8 cellular contexts compared by ENCODE assay signal in genomic region chr19:45641274-45642105, GRCh38. TPM values are rescaled to one million over a fixed set of nuclear protein-coding genes. Genes with fewer than 3 reads are reported as not detected.
DNase-seq lines count a peak whose midpoint lies in the region; ATAC-seq and TF ChIP-seq lines count a peak whose summit lies in the region.

No MANE protein-coding gene starts in this region.

- in situ Hi-C loops in GM23248 (cut with MboI) = no loop called here

- peak overlapping the region; percentile 89 for H3K4me3 ChIP-seq in DOHH2 (ENCODE audit: low read length)
- peak overlapping the region; percentile 67 for H3K4me3 ChIP-seq in GM23248
- peak overlapping the region; percentile 68 for H3K4me3 ChIP-seq in MM.1S (ENCODE audit: low read length)
- H3K4me3 ChIP-seq in SU-DHL-6 (ENCODE audit: insufficient read depth, low read length, poor library complexity, severe bottlenecking) = peak overlapping the region; percentile 68
- peak overlapping the region; percentile 17 to 46 for H3K4me3 ChIP-seq in right atrium auricular region

- peaks cover 21% of the 10 kb centered on the region for H3F3A ChIP-seq in DOHH2 (ENCODE audit: control insufficient read depth, insufficient read depth)
- H3F3A ChIP-seq in GM23248 (ENCODE audit: insufficient read depth) = peaks cover 14% of the 10 kb centered on the region
- peaks cover 36% of the 10 kb centered on the region for H3F3A ChIP-seq in MM.1S (ENCODE audit: insufficient read depth, low read length)
- peaks cover 22% of the 10 kb centered on the region for H3F3A ChIP-seq in SU-DHL-6 (ENCODE audit: insufficient read depth)

- WGBS in GM23248 (ENCODE audit: low coverage in 1 of 2, low lambda C conversion rate in 2 of 2, missing lambda C conversion rate in 2 of 2), 2 experiments = 4 to 6% methylated on average over 38 to 40 of the region's 40 CpGs

- H3K79me2 ChIP-seq in DOHH2 (ENCODE audit: control insufficient read depth, low read length) = peaks cover 2% of the 10 kb centered on the region; the same call in 1 of the 2 replicates
- peaks cover 15% of the 10 kb centered on the region for H3K79me2 ChIP-seq in GM23248 (ENCODE audit: insufficient read depth)
- H3K79me2 ChIP-seq in MM.1S (ENCODE audit: low read length) = no peaks in the 10 kb centered on the region
- H3K79me2 ChIP-seq in SU-DHL-6 (ENCODE audit: insufficient read depth, low read length) = peaks cover 9% of the 10 kb centered on the region; the same call in 1 of the 2 replicates

- no peaks in the 10 kb centered on the region for H3K9me3 ChIP-seq in DOHH2 (ENCODE audit: control insufficient read depth, insufficient read depth, low read length)
- H3K9me3 ChIP-seq in GM23248 (ENCODE audit: low read depth) = no peaks in the 10 kb centered on the region
- H3K9me3 ChIP-seq in MM.1S (replicated peaks; ENCODE audit: insufficient read depth, low read length) = no peaks in the 10 kb centered on the region
- H3K9me3 ChIP-seq in SU-DHL-6 (ENCODE audit: insufficient read depth, low read length) = no peaks in the 10 kb centered on the region
- no peaks in the 10 kb centered on the region for H3K9me3 ChIP-seq in right atrium auricular region

- H3K27me3 ChIP-seq in DOHH2 (ENCODE audit: control insufficient read depth, low read length) (peaks cover 18% of the 10 kb centered on the region), GM23248 (replicated peaks; ENCODE audit: insufficient read depth) (no peaks in the 10 kb centered on the region), MM.1S (replicated peaks; ENCODE audit: insufficient read depth, low read length) (peaks cover 6% of the 10 kb centered on the region; the same call in 1 of the 2 replicates), SU-DHL-6 (ENCODE audit: low read length) (no peaks in the 10 kb centered on the region), right atrium auricular region (no peaks in the 10 kb centered on the region)

- peak; percentile 80 for DNase-seq in GM23248
- peak; percentile 97 for DNase-seq in MM.1S
- DNase-seq in activated naive CD8-positive, alpha-beta T cell treated with anti-CD3 and anti-CD28 coated beads, Interleukin-2, amount 50 U/mL, for 16 hours (ENCODE audit: low read depth, low spot score) = peak; percentile 31
- peak; percentile 78 for DNase-seq in right atrium auricular region (ENCODE audit: low spot score)
- peak; percentile 81 for DNase-seq in sciatic nerve (ENCODE audit: low spot score)
- DNase-seq in NCI-H2227 (lab: John Stamatoyannopoulos, UW; ENCODE audit: unreplicated experiment) = no peak

- TF ChIP-seq CTCF in DOHH2 (IDR thresholded peaks at IDR 0.05; ENCODE audit: low read depth, low read length, poor library complexity, severe bottlenecking) = no peak
- no peak for TF ChIP-seq CTCF in MM.1S (IDR thresholded peaks at IDR 0.05; ENCODE audit: low read length)
- TF ChIP-seq CTCF in SU-DHL-6 (IDR thresholded peaks at IDR 0.05; ENCODE audit: insufficient read depth, low read length, poor library complexity, severe bottlenecking) = no peak
- TF ChIP-seq CTCF in right atrium auricular region (IDR thresholded peaks at IDR 0.05) = no peak

- H3K4me2 ChIP-seq in DOHH2 (ENCODE audit: low read length) (peak overlapping the region; percentile 94), GM23248 (ENCODE audit: unreplicated experiment) (peak overlapping the region; percentile 84), MM.1S (ENCODE audit: low read depth, low read length) (peak overlapping the region; percentile 96), SU-DHL-6 (ENCODE audit: low read depth, low read length, poor library complexity, severe bottlenecking) (peak overlapping the region; percentile 84)

- peak; percentile 36 for ATAC-seq in sciatic nerve

- no peaks in the 10 kb centered on the region for H3K9me2 ChIP-seq in DOHH2 (replicated peaks; ENCODE audit: control insufficient read depth, low read length)
- no peaks in the 10 kb centered on the region for H3K9me2 ChIP-seq in GM23248 (ENCODE audit: insufficient read depth)
- H3K9me2 ChIP-seq in MM.1S (replicated peaks; ENCODE audit: insufficient read depth, low read length) = no peaks in the 10 kb centered on the region
- no peaks in the 10 kb centered on the region for H3K9me2 ChIP-seq in SU-DHL-6 (replicated peaks; ENCODE audit: insufficient read depth, low read length)

- H2AFZ ChIP-seq in GM23248 (peak overlapping the region; percentile 91), MM.1S (ENCODE audit: low read length) (peak overlapping the region; percentile 63), SU-DHL-6 (ENCODE audit: low read depth, low read length, severe bottlenecking) (peak overlapping the region; percentile 49)

- intact Hi-C loops in sciatic nerve (cut with DNase I) = loop anchor here (5.0 kb wide), 1 partner anchor 119 kb away; no protein-coding TSS in a partner anchor

- H3K27ac ChIP-seq in DOHH2 (ENCODE audit: low read depth, low read length) (peak overlapping the region; percentile 83), GM23248 (peak overlapping the region; percentile 77), MM.1S (ENCODE audit: low read length) (peak overlapping the region; percentile 85), SU-DHL-6 (ENCODE audit: low read depth, low read length) (peak overlapping the region; percentile 92), right atrium auricular region (peak overlapping the region; percentile 77)

- H3K36me3 ChIP-seq in DOHH2 (ENCODE audit: control insufficient read depth, low read length) (peaks cover 6% of the 10 kb centered on the region; the same call in 1 of the 2 replicates), GM23248 (ENCODE audit: low read depth) (no peaks in the 10 kb centered on the region), MM.1S (replicated peaks; ENCODE audit: insufficient read depth, low read length) (no peaks in the 10 kb centered on the region), SU-DHL-6 (ENCODE audit: low read length) (no peaks in the 10 kb centered on the region), right atrium auricular region (no peaks in the 10 kb centered on the region)

- H4K20me1 ChIP-seq in DOHH2 (ENCODE audit: control insufficient read depth, insufficient read depth, low read depth, low read length) (no peaks in the 10 kb centered on the region), GM23248 (ENCODE audit: insufficient read depth) (no peaks in the 10 kb centered on the region), MM.1S (ENCODE audit: insufficient read depth, low read length) (no peaks in the 10 kb centered on the region), SU-DHL-6 (ENCODE audit: low read depth, low read length) (no peaks in the 10 kb centered on the region)

- H3K4me1 ChIP-seq in DOHH2 (ENCODE audit: control insufficient read depth, low read length) (peaks cover 56% of the 10 kb centered on the region), GM23248 (ENCODE audit: insufficient read depth) (peaks cover 10% of the 10 kb centered on the region; the same call in 1 of the 2 replicates), MM.1S (ENCODE audit: low read length) (peaks cover 6% of the 10 kb centered on the region; the same call in 1 of the 2 replicates), right atrium auricular region (peaks cover 0 to 51% of the 10 kb centered on the region in 2 donors)

- peak overlapping the region; percentile 74 for H3K9ac ChIP-seq in GM23248
- H3K9ac ChIP-seq in MM.1S (ENCODE audit: low read length) = peak overlapping the region; percentile 63
- H3K9ac ChIP-seq in SU-DHL-6 (ENCODE audit: low read length) = peak overlapping the region; percentile 78

RNA-seq across cellular contexts. Expression of gene EML2, which starts 2.3 kb away (rescaled TPM):
- total RNA-seq in GM23248 (2014; rRNA removed; shearing (Covaris generic)) = 24.4 and 27.5 TPM in 2 replicates
- polyA plus RNA-seq in GM23248 (2016; fragmentation: Nextera tagmentation; extraction: Ambion mirVana) = 6.6 and 8.3 TPM in 2 replicates
- total RNA-seq in right atrium auricular region (10 to 100 TPM; 18.7 to 22.5 TPM), sciatic nerve (43.3 TPM)

RNA-seq across cellular contexts. Expression of gene GIPR, which starts 26.5 kb away (rescaled TPM):
- not detected in 2 replicates for total RNA-seq in GM23248 (2014; rRNA removed; shearing (Covaris generic))
- polyA plus RNA-seq in GM23248 (2016; fragmentation: Nextera tagmentation; extraction: Ambion mirVana) = not detected in 2 replicates
- 1 to 10 TPM; 2.7 to 3.1 TPM for total RNA-seq in right atrium auricular region
- 5.0 TPM for total RNA-seq in sciatic nerve

RNA-seq across cellular contexts. Expression of gene GPR4, which starts 39.5 kb away (rescaled TPM):
- 0.32 TPM in 1 of 2 replicates, not detected in the other for total RNA-seq in GM23248 (2014; rRNA removed; shearing (Covaris generic))
- 0.51 and 1.6 TPM in 2 replicates for polyA plus RNA-seq in GM23248 (2016; fragmentation: Nextera tagmentation; extraction: Ambion mirVana)
- total RNA-seq in right atrium auricular region (10 to 100 TPM in 1 of 2 donors, 1 to 10 TPM in 1; 6.2 to 12.1 TPM), sciatic nerve (29.7 TPM)

RNA-seq across cellular contexts. Expression of gene SNRPD2, which starts 50.3 kb away (rescaled TPM):
- total RNA-seq in GM23248 (2014; rRNA removed; shearing (Covaris generic)) = 129 and 152 TPM in 2 replicates
- 544 and 545 TPM in 2 replicates for polyA plus RNA-seq in GM23248 (2016; fragmentation: Nextera tagmentation; extraction: Ambion mirVana)
- total RNA-seq in right atrium auricular region = 100 to 1,000 TPM; 158 to 201 TPM
- total RNA-seq in sciatic nerve = 209 TPM

RNA-seq across cellular contexts. Expression of gene QPCTL, which starts 51.0 kb away (rescaled TPM):
- 8.6 and 13.2 TPM in 2 replicates for total RNA-seq in GM23248 (2014; rRNA removed; shearing (Covaris generic))
- polyA plus RNA-seq in GM23248 (2016; fragmentation: Nextera tagmentation; extraction: Ambion mirVana) = 7.4 and 7.6 TPM in 2 replicates
- total RNA-seq in right atrium auricular region (1 to 10 TPM; 2.4 to 3.0 TPM), sciatic nerve (10.9 TPM)

Comparison
In these comparisons a context has a peak if more than half of its experiments do, and no peak if none do; other contexts are left out.
1. H3K4me3 ChIP-seq: peak in every context shown above with its lines; median percentile 89 in DOHH2; 68 in MM.1S; 68 in SU-DHL-6; 67 in GM23248; 32 in right atrium auricular region.